In the genomic region with DNA sequence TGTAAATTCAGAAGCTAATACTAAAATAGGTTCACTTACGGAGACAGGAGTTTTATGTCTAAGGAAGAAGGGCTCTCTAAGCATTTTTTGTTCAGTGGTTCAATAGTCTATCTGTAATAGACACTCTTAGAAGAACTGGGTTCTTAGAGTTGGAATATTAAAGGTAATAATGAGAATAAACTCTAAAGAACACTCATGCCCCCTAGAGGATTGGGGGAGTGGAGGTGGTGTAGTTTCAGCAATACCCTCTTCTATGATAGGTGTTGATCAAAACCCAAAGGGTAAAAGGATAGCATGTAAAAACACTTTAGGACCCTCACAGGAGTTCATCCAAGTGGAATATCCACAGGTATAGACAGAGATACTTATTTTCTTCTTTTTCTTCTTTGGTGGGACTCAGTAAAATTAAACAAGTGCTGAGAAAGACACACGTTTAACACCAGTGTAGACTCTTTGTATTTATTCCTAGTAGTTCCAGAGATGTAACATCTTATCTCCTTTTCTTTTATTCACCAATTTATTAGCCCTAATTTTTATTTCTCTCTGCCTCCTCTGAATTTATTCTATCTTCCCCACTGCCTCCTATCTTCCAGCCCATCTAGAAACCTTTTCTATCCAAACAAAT, we compare ENCODE assay signal across 9 cellular contexts. TPM values are rescaled to one million over a fixed set of nuclear protein-coding genes. Genes with fewer than 3 reads are reported as not detected.
A peak's percentile ranks its signal among the peaks of the same experiment; 100 is the strongest.
DNase-seq lines count a peak whose midpoint lies in the region; ATAC-seq and TF ChIP-seq lines count a peak whose summit lies in the region.
"Had no signal": no experiment of that assay in that cellular context is flagged by ENCODE, and none has a peak within 500 bp of the region (broad histone marks: within the 10 kb centered on the region; RNA-seq: fewer than 3 reads in every experiment).

No MANE protein-coding gene starts in this region.

- H3K27ac ChIP-seq in 22Rv1 (no peak overlapping the region), DOHH2 (ENCODE audit: low read depth, low read length) (no peak overlapping the region), brain microvascular endothelial cell (no peak overlapping the region), tibial artery (no peak overlapping the region)
- H3K27ac ChIP-seq: epithelial cell of prostate had no signal

- H3K4me1 ChIP-seq in DOHH2 (ENCODE audit: control insufficient read depth, low read length): peaks cover 23% of the 10 kb centered on the region
- no peaks in the 10 kb centered on the region for H3K4me1 ChIP-seq in tibial artery

- H3K36me3 ChIP-seq in DOHH2 (ENCODE audit: control insufficient read depth, low read length) (no peaks in the 10 kb centered on the region), brain microvascular endothelial cell (replicated peaks) (no peaks in the 10 kb centered on the region), kidney epithelial cell (ENCODE audit: control insufficient read depth, insufficient read depth, low read length) (no peaks in the 10 kb centered on the region), tibial artery (peaks cover 0 to 39% (median 29%) of the 10 kb centered on the region in 3 donors)

- no peak overlapping the region for H3K4me3 ChIP-seq in DOHH2 (ENCODE audit: low read length)
- no peak overlapping the region for H3K4me3 ChIP-seq in brain microvascular endothelial cell (ENCODE audit: low read depth, low read length)
- no peak overlapping the region for H3K4me3 ChIP-seq in kidney epithelial cell (ENCODE audit: low read depth, low read length)
- no peak overlapping the region for H3K4me3 ChIP-seq in tibial artery

- no peaks in the 10 kb centered on the region for H3K79me2 ChIP-seq in DOHH2 (ENCODE audit: control insufficient read depth, low read length)

- ATAC-seq in HG02938 (IDR thresholded peaks at IDR 0.05; ENCODE audit: unreplicated experiment): peak; percentile 78

- in situ Hi-C loops in brain microvascular endothelial cell (cut with HindIII; ENCODE audit: low pct_ligation_motif_present, low sequenced_read_pairs): no loop called here

- H3K4me2 ChIP-seq in DOHH2 (ENCODE audit: low read length): no peak overlapping the region

- DNase-seq in NCI-H774 (lab: John Stamatoyannopoulos, UW) (peak; percentile 16), brain microvascular endothelial cell (peak; percentile 35), kidney epithelial cell (ENCODE audit: low read depth) (no peak), tibial artery (no peak), T-helper 9 cell (no peak)

- H3K9me2 ChIP-seq in DOHH2 (replicated peaks; ENCODE audit: control insufficient read depth, low read length): no peaks in the 10 kb centered on the region

- H3K9me3 ChIP-seq in DOHH2 (ENCODE audit: control insufficient read depth, insufficient read depth, low read length): no peaks in the 10 kb centered on the region
- no peaks in the 10 kb centered on the region for H3K9me3 ChIP-seq in tibial artery

- peaks cover 5% of the 10 kb centered on the region; the same call in 1 of the 2 replicates for H3F3A ChIP-seq in DOHH2 (ENCODE audit: control insufficient read depth, insufficient read depth)

- intact Hi-C loops in tibial artery (cut with DNase I; ENCODE audit: low total_unique reads): loop anchor here (5.0 kb wide), 2 partner anchors 112 to 177 kb away; no protein-coding TSS in a partner anchor

- no peaks in the 10 kb centered on the region for H4K20me1 ChIP-seq in DOHH2 (ENCODE audit: control insufficient read depth, insufficient read depth, low read depth, low read length)

- TF ChIP-seq CTCF in 22Rv1 (IDR thresholded peaks at IDR 0.05) (peak; percentile 79), DOHH2 (IDR thresholded peaks at IDR 0.05; ENCODE audit: low read depth, low read length, poor library complexity, severe bottlenecking) (peak; percentile 80), brain microvascular endothelial cell (IDR thresholded peaks at IDR 0.05; ENCODE audit: low read depth, low read length, missing control alignments) (peak; percentile 76), kidney epithelial cell (IDR thresholded peaks at IDR 0.05; ENCODE audit: insufficient read depth, low read length, poor library complexity, severe bottlenecking) (peak; percentile 69), tibial artery (IDR thresholded peaks at IDR 0.05) (peak; percentile 59 to 64)

- H3K27me3 ChIP-seq in DOHH2 (ENCODE audit: control insufficient read depth, low read length) (no peaks in the 10 kb centered on the region), brain microvascular endothelial cell (replicated peaks) (no peaks in the 10 kb centered on the region), kidney epithelial cell (ENCODE audit: control insufficient read depth, insufficient read depth, low read length) (no peaks in the 10 kb centered on the region), tibial artery (no peaks in the 10 kb centered on the region)

RNA-seq across cellular contexts. Expression of gene MND1, which starts 25.7 kb away (rescaled TPM):
- total RNA-seq in kidney epithelial cell: 2.3 and 4.3 TPM in 2 replicates

Comparison
In these comparisons a context has a peak if more than half of its experiments do, and no peak if none do; other contexts are left out.
1. DNase-seq: peak in NCI-H774 (single experiment) and brain microvascular endothelial cell (single experiment); none in kidney epithelial cell (single experiment), tibial artery (0 of 2) and T-helper 9 cell (single experiment).
2. Peak in every context shown above with its lines, with median percentiles within 50 percentile points of each other: CTCF ChIP-seq.